In the genomic region with DNA sequence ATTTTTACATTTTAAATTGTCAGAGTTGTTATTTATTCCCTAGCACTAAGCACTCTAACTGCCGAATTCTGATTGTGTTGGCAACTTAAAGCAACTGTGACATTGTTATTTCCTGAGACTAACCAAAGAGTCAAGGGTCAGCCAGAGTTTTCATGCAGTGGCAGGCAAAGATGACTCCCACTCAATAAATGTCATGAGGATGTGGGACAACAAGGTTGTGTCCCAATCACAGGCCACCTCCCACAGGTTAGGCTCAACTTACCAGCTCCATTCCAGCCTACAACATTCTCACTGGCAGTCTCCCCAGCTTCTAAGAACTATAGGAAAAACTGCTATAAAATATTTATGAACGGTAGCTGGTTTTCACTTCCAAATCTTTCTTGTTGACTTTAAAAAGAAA, we compare ENCODE assay signal across 32 cellular contexts.
"Had no signal": no experiment of that assay in that cellular context is flagged by ENCODE, and none has a peak within 500 bp of the region (broad histone marks: within the 10 kb centered on the region; RNA-seq: fewer than 3 reads in every experiment).

No MANE protein-coding gene starts in this region.

- H3K9me3 ChIP-seq: adrenal gland, ascending aorta, breast epithelium, colonic mucosa, esophagus squamous epithelium, heart left ventricle had no signal

- H3K4me3 Mint-ChIP-seq: activated CD4-positive, alpha-beta memory T cell treated with anti-CD3 and anti-CD28 coated beads for 36 hours; activated CD4-positive, alpha-beta T cell treated with anti-CD3 and anti-CD28 coated beads for 36 hours; activated CD4-positive, alpha-beta T cell treated with anti-CD3 and anti-CD28 coated beads, Interleukin-2, amount 10 ng/mL, durations not matched to agents 24 days and 14 days; activated CD8-positive, alpha-beta memory T cell treated with anti-CD3 and anti-CD28 coated beads, Interleukin-2, amount 10 ng/mL, durations not matched to agents 7 days and 5 days; activated CD8-positive, alpha-beta T cell treated with anti-CD3 and anti-CD28 coated beads, Interleukin-2, amount 10 ng/mL, durations not matched to agents 7 days and 5 days; activated naive CD4-positive, alpha-beta T cell treated with anti-CD3 and anti-CD28 coated beads for 36 hours; activated naive CD4-positive, alpha-beta T cell treated with anti-CD3 and anti-CD28 coated beads, Interleukin-2, amount 50 U/mL, for 24 hours; activated naive CD8-positive, alpha-beta T cell treated with anti-CD3 and anti-CD28 coated beads for 36 hours; activated naive CD8-positive, alpha-beta T cell treated with anti-CD3 and anti-CD28 coated beads, Interleukin-2, amount 50 U/mL, for 24 hours; activated T-helper 1 cell treated with anti-CD3 and anti-CD28 coated beads, Interleukin-12 subunit alpha, Interleukin-12 subunit beta, Interleukin-2, Interleukin-4 antibody, amounts not matched to agents 30 ng/mL and 10 ng/mL and 1 ng/mL, durations not matched to agents 14 hours and 24 hours and 36 hours; brain; T-helper 1 cell treated with Interleukin-12 subunit alpha and Interleukin-12 subunit beta and Interleukin-4 antibody, amounts not matched to agents 30 μg/mL and 1 μg/mL, for 36 hours had no signal

- H3K27me3 ChIP-seq: adrenal gland, ascending aorta, breast epithelium, cardiac muscle cell, colonic mucosa, esophagus squamous epithelium, heart left ventricle had no signal

- DNase-seq: activated CD4-positive, alpha-beta memory T cell treated with anti-CD3 and anti-CD28 coated beads for 36 hours; activated CD4-positive, alpha-beta T cell treated with anti-CD3 and anti-CD28 coated beads for 36 hours; activated CD4-positive, alpha-beta T cell treated with anti-CD3 and anti-CD28 coated beads, Interleukin-2, amount 10 ng/mL, durations not matched to agents 24 days and 14 days; activated CD4-positive, CD25-positive, alpha-beta regulatory T cell; activated CD4-positive, CD25-positive, alpha-beta regulatory T cell treated with anti-CD3 and anti-CD28 coated beads, Interleukin-2, amount 50 U/mL, for 72 hours; activated CD8-positive, alpha-beta memory T cell treated with anti-CD3 and anti-CD28 coated beads, Interleukin-2, amount 10 ng/mL, durations not matched to agents 7 days and 5 days; activated CD8-positive, alpha-beta memory T cell treated with anti-CD3 and anti-CD28 coated beads, Interleukin-2, amount 50 U/mL, for 4 hours; activated CD8-positive, alpha-beta T cell treated with anti-CD3 and anti-CD28 coated beads, Interleukin-2, amount 10 ng/mL, durations not matched to agents 7 days and 5 days; activated effector memory CD4-positive, alpha-beta T cell treated with anti-CD3 and anti-CD28 coated beads, Interleukin-2, amount 50 U/mL, for 16 hours; activated naive CD4-positive, alpha-beta T cell treated with anti-CD3 and anti-CD28 coated beads for 36 hours; activated naive CD8-positive, alpha-beta T cell treated with anti-CD3 and anti-CD28 coated beads for 36 hours; activated naive CD8-positive, alpha-beta T cell treated with anti-CD3 and anti-CD28 coated beads, Interleukin-2, amount 50 U/mL, for 24 hours; activated T-cell treated with anti-CD3 and anti-CD28 coated beads, Interleukin-2, amount 50 U/mL, for 1 hour; activated T-cell treated with anti-CD3 and anti-CD28 coated beads, Interleukin-2, amount 50 U/mL, for 48 hours; adrenal gland; amygdala; central memory CD4-positive, alpha-beta T cell; cerebellar nuclear complex; colonic mucosa; effector CD8-positive, alpha-beta T cell; esophagus squamous epithelium; heart left ventricle; T-helper 9 cell had no signal

- H3K27me3 Mint-ChIP-seq: activated CD4-positive, alpha-beta memory T cell treated with anti-CD3 and anti-CD28 coated beads for 36 hours; activated CD4-positive, alpha-beta T cell treated with anti-CD3 and anti-CD28 coated beads for 36 hours; activated CD4-positive, alpha-beta T cell treated with anti-CD3 and anti-CD28 coated beads, Interleukin-2, amount 10 ng/mL, durations not matched to agents 24 days and 14 days; activated naive CD8-positive, alpha-beta T cell treated with anti-CD3 and anti-CD28 coated beads for 36 hours; activated naive CD8-positive, alpha-beta T cell treated with anti-CD3 and anti-CD28 coated beads, Interleukin-2, amount 50 U/mL, for 24 hours had no signal

- ATAC-seq: activated CD4-positive, alpha-beta T cell treated with anti-CD3 and anti-CD28 coated beads for 36 hours; activated CD8-positive, alpha-beta memory T cell treated with anti-CD3 and anti-CD28 coated beads, Interleukin-2, amount 10 ng/mL, durations not matched to agents 7 days and 5 days; activated CD8-positive, alpha-beta T cell treated with anti-CD3 and anti-CD28 coated beads, Interleukin-2, amount 10 ng/mL, durations not matched to agents 7 days and 5 days; activated naive CD8-positive, alpha-beta T cell treated with anti-CD3 and anti-CD28 coated beads, Interleukin-2, amount 50 U/mL, for 24 hours; heart left ventricle had no signal

- H3K27ac ChIP-seq: adrenal gland, ascending aorta, breast epithelium, cardiac muscle cell, colonic mucosa, epithelial cell of prostate, esophagus squamous epithelium, heart left ventricle had no signal

- H3K4me3 ChIP-seq: adrenal gland, ascending aorta, breast epithelium, cardiac muscle cell, colonic mucosa, esophagus squamous epithelium, heart left ventricle had no signal

- H3K9me3 Mint-ChIP-seq: activated CD4-positive, alpha-beta memory T cell treated with anti-CD3 and anti-CD28 coated beads for 36 hours; activated CD4-positive, alpha-beta T cell treated with anti-CD3 and anti-CD28 coated beads, Interleukin-2, amount 10 ng/mL, durations not matched to agents 24 days and 14 days; activated naive CD4-positive, alpha-beta T cell treated with anti-CD3 and anti-CD28 coated beads for 36 hours; activated naive CD4-positive, alpha-beta T cell treated with anti-CD3 and anti-CD28 coated beads, Interleukin-2, amount 50 U/mL, for 24 hours; activated naive CD8-positive, alpha-beta T cell treated with anti-CD3 and anti-CD28 coated beads, Interleukin-2, amount 50 U/mL, for 24 hours; activated T-helper 1 cell treated with anti-CD3 and anti-CD28 coated beads, Interleukin-12 subunit alpha, Interleukin-12 subunit beta, Interleukin-2, Interleukin-4 antibody, amounts not matched to agents 30 ng/mL and 10 ng/mL and 1 ng/mL, durations not matched to agents 14 hours and 24 hours and 36 hours; activated T-helper 2 cell treated with anti-CD3 and anti-CD28 coated beads, Interferon-gamma antibody, Interleukin-2, Interleukin-4, amounts not matched to agents 10 μg/mL and 5 μg/mL and 100 μg/mL, durations not matched to agents 14 hours and 24 hours and 36 hours; T-helper 1 cell treated with Interleukin-12 subunit alpha and Interleukin-12 subunit beta and Interleukin-4 antibody, amounts not matched to agents 30 μg/mL and 1 μg/mL, for 36 hours had no signal

- H3K27ac Mint-ChIP-seq: activated CD4-positive, alpha-beta memory T cell treated with anti-CD3 and anti-CD28 coated beads for 36 hours; activated CD4-positive, alpha-beta T cell treated with anti-CD3 and anti-CD28 coated beads for 36 hours; activated CD4-positive, alpha-beta T cell treated with anti-CD3 and anti-CD28 coated beads, Interleukin-2, amount 10 ng/mL, durations not matched to agents 24 days and 14 days; activated CD8-positive, alpha-beta memory T cell treated with anti-CD3 and anti-CD28 coated beads, Interleukin-2, amount 10 ng/mL, durations not matched to agents 7 days and 5 days; activated CD8-positive, alpha-beta T cell treated with anti-CD3 and anti-CD28 coated beads, Interleukin-2, amount 10 ng/mL, durations not matched to agents 7 days and 5 days; activated naive CD4-positive, alpha-beta T cell treated with anti-CD3 and anti-CD28 coated beads for 36 hours; activated naive CD4-positive, alpha-beta T cell treated with anti-CD3 and anti-CD28 coated beads, Interleukin-2, amount 50 U/mL, for 24 hours; activated naive CD8-positive, alpha-beta T cell treated with anti-CD3 and anti-CD28 coated beads for 36 hours; activated naive CD8-positive, alpha-beta T cell treated with anti-CD3 and anti-CD28 coated beads, Interleukin-2, amount 50 U/mL, for 24 hours; activated T-helper 1 cell treated with anti-CD3 and anti-CD28 coated beads, Interleukin-12 subunit alpha, Interleukin-12 subunit beta, Interleukin-2, Interleukin-4 antibody, amounts not matched to agents 30 ng/mL and 10 ng/mL and 1 ng/mL, durations not matched to agents 14 hours and 24 hours and 36 hours; activated T-helper 2 cell treated with anti-CD3 and anti-CD28 coated beads, Interferon-gamma antibody, Interleukin-2, Interleukin-4, amounts not matched to agents 10 μg/mL and 5 μg/mL and 100 μg/mL, durations not matched to agents 14 hours and 24 hours and 36 hours; brain; T-helper 1 cell treated with Interleukin-12 subunit alpha and Interleukin-12 subunit beta and Interleukin-4 antibody, amounts not matched to agents 30 μg/mL and 1 μg/mL, for 36 hours had no signal

- H3K4me1 ChIP-seq: adrenal gland, ascending aorta, breast epithelium, colonic mucosa, esophagus squamous epithelium, heart left ventricle had no signal

- H3K4me1 Mint-ChIP-seq: activated CD4-positive, alpha-beta T cell treated with anti-CD3 and anti-CD28 coated beads for 36 hours; activated CD4-positive, alpha-beta T cell treated with anti-CD3 and anti-CD28 coated beads, Interleukin-2, amount 10 ng/mL, durations not matched to agents 24 days and 14 days; activated CD8-positive, alpha-beta memory T cell treated with anti-CD3 and anti-CD28 coated beads, Interleukin-2, amount 10 ng/mL, durations not matched to agents 7 days and 5 days; activated naive CD4-positive, alpha-beta T cell treated with anti-CD3 and anti-CD28 coated beads, Interleukin-2, amount 50 U/mL, for 24 hours; activated naive CD8-positive, alpha-beta T cell treated with anti-CD3 and anti-CD28 coated beads for 36 hours; activated naive CD8-positive, alpha-beta T cell treated with anti-CD3 and anti-CD28 coated beads, Interleukin-2, amount 50 U/mL, for 24 hours; brain had no signal

- H3K36me3 ChIP-seq: adrenal gland, ascending aorta, breast epithelium, cardiac muscle cell, colonic mucosa, esophagus squamous epithelium, heart left ventricle had no signal

- H3K36me3 Mint-ChIP-seq: activated CD4-positive, alpha-beta memory T cell treated with anti-CD3 and anti-CD28 coated beads for 36 hours; activated CD8-positive, alpha-beta memory T cell treated with anti-CD3 and anti-CD28 coated beads, Interleukin-2, amount 10 ng/mL, durations not matched to agents 7 days and 5 days; activated naive CD4-positive, alpha-beta T cell treated with anti-CD3 and anti-CD28 coated beads, Interleukin-2, amount 50 U/mL, for 24 hours; activated naive CD8-positive, alpha-beta T cell treated with anti-CD3 and anti-CD28 coated beads for 36 hours; brain had no signal
